In genomic region chr4:129240816-129241215, GRCh38 we compare ENCODE assay signal across 1 cellular context.
TF ChIP-seq lines count a peak whose summit lies in the region.

No MANE protein-coding gene starts in this region.

TF ChIP-seq in SK-N-SH, 30 proteins besides CTCF, POLR2A, EP300 and RAD21 (continued from another document):
- TF ChIP-seq EZH2phosphoT487 (IDR thresholded peaks at IDR 0.05; ENCODE audit: borderline replicate concordance, low read depth): no peak
- no peak for TF ChIP-seq POLR2AphosphoS5 (IDR thresholded peaks at IDR 0.05; ENCODE audit: low read depth, low read length)
- no peak for TF ChIP-seq RCOR1 (IDR thresholded peaks at IDR 0.05; ENCODE audit: low read length)
- no peak for TF ChIP-seq ELF1 (IDR thresholded peaks at IDR 0.05)
- TF ChIP-seq USF1 (IDR thresholded peaks at IDR 0.05; ENCODE audit: borderline replicate concordance, low read depth): no peak
- TF ChIP-seq, protein P1, sequence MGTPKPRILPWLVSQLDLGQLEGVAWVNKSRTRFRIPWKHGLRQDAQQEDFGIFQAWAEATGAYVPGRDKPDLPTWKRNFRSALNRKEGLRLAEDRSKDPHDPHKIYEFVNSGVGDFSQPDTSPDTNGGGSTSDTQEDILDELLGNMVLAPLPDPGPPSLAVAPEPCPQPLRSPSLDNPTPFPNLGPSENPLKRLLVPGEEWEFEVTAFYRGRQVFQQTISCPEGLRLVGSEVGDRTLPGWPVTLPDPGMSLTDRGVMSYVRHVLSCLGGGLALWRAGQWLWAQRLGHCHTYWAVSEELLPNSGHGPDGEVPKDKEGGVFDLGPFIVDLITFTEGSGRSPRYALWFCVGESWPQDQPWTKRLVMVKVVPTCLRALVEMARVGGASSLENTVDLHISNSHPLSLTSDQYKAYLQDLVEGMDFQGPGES (IDR thresholded peaks at IDR 0.05; ENCODE audit: low read depth, low read length): no peak
